28 cellular contexts compared by ENCODE assay signal in the genomic region with DNA sequence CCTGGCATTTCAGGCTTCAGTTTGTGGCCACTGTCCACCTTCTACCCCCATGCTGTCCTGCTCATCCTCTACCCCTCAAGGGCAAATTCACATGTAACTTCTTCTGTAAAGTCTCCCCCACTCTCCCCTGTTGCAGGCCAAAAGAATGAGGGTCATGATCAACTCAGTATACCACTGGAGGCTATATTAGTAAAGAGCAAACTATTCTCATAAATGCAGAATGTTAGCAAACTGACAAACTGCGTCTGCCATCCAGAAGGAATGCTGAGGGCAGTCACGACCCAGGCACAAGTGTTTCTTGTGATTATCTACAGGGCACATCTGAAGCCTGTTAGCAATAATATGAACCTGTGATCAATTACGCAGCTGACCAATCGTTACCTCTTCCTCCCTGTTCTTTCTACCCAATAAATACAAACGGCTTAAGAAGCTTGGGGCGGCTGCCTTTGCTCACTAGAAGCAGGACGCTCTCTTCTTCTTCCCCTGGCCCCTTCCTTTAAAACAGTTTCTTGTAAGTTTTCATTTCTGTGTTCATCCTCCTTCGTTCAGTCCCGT.
"Had no signal": no experiment of that assay in that cellular context is flagged by ENCODE, and none has a peak within 500 bp of the region (broad histone marks: within the 10 kb centered on the region; RNA-seq: fewer than 3 reads in every experiment).

No MANE protein-coding gene starts in this region.

- H3K9me3 ChIP-seq: ascending aorta, gastrocnemius medialis, ovary, tibial artery had no signal

- H3K27me3 Mint-ChIP-seq: activated CD8-positive, alpha-beta T cell treated with anti-CD3 and anti-CD28 coated beads for 36 hours; activated naive CD4-positive, alpha-beta T cell treated with anti-CD3 and anti-CD28 coated beads, Interleukin-2, amount 50 U/mL, for 24 hours had no signal

- H3K36me3 ChIP-seq: ovary had no signal

- ATAC-seq: activated CD8-positive, alpha-beta memory T cell treated with anti-CD3 and anti-CD28 coated beads, Interleukin-2, amount 10 ng/mL, durations not matched to agents 7 days and 5 days; activated CD8-positive, alpha-beta T cell treated with anti-CD3 and anti-CD28 coated beads for 36 hours; gastrocnemius medialis; left ventricle myocardium superior; natural killer cell; right cardiac atrium; stimulated activated effector memory CD8-positive, alpha-beta T cell treated with anti-CD3 and anti-CD28 coated beads, Interleukin-12 subunit alpha, Interleukin-12 subunit beta, amount 100 ng/mL, for 72 hours; stimulated activated naive CD8-positive, alpha-beta T cell treated with anti-CD3 and anti-CD28 coated beads, Interleukin-15, amount 100 ng/mL, for 72 hours had no signal

- H3K36me3 Mint-ChIP-seq: activated CD8-positive, alpha-beta memory T cell treated with anti-CD3 and anti-CD28 coated beads, Interleukin-2, amount 10 ng/mL, durations not matched to agents 7 days and 5 days; activated naive CD4-positive, alpha-beta T cell treated with anti-CD3 and anti-CD28 coated beads, Interleukin-2, amount 50 U/mL, for 24 hours; natural killer cell; stimulated activated effector memory CD8-positive, alpha-beta T cell treated with anti-CD3 and anti-CD28 coated beads, Interleukin-12 subunit alpha, Interleukin-12 subunit beta, amount 100 ng/mL, for 72 hours had no signal

- H3K27me3 ChIP-seq: ascending aorta, brain microvascular endothelial cell, gastrocnemius medialis, ovary, tibial artery had no signal

- H3K27ac Mint-ChIP-seq: activated CD4-positive, alpha-beta T cell treated with anti-CD3 and anti-CD28 coated beads, Interleukin-2, amount 10 ng/mL, durations not matched to agents 7 days and 5 days; activated CD8-positive, alpha-beta memory T cell treated with anti-CD3 and anti-CD28 coated beads, Interleukin-2, amount 10 ng/mL, durations not matched to agents 7 days and 5 days; activated CD8-positive, alpha-beta T cell treated with anti-CD3 and anti-CD28 coated beads for 36 hours; activated naive CD4-positive, alpha-beta T cell treated with anti-CD3 and anti-CD28 coated beads, Interleukin-2, amount 50 U/mL, for 24 hours; natural killer cell; stimulated activated effector memory CD8-positive, alpha-beta T cell treated with anti-CD3 and anti-CD28 coated beads, Interleukin-12 subunit alpha, Interleukin-12 subunit beta, amount 100 ng/mL, for 72 hours; T-helper 2 cell treated with Interferon-gamma antibody and Interleukin-4, amounts not matched to agents 5 μg/mL and 100 μg/mL, for 36 hours had no signal

- H3K4me3 Mint-ChIP-seq: activated CD4-positive, alpha-beta T cell treated with anti-CD3 and anti-CD28 coated beads, Interleukin-2, amount 10 ng/mL, durations not matched to agents 7 days and 5 days; activated CD8-positive, alpha-beta memory T cell treated with anti-CD3 and anti-CD28 coated beads, Interleukin-2, amount 10 ng/mL, durations not matched to agents 7 days and 5 days; activated CD8-positive, alpha-beta T cell treated with anti-CD3 and anti-CD28 coated beads for 36 hours; activated naive CD4-positive, alpha-beta T cell treated with anti-CD3 and anti-CD28 coated beads, Interleukin-2, amount 50 U/mL, for 24 hours; natural killer cell; stimulated activated effector memory CD8-positive, alpha-beta T cell treated with anti-CD3 and anti-CD28 coated beads, Interleukin-12 subunit alpha, Interleukin-12 subunit beta, amount 100 ng/mL, for 72 hours; stimulated activated naive CD8-positive, alpha-beta T cell treated with anti-CD3 and anti-CD28 coated beads, Interleukin-15, amount 100 ng/mL, for 72 hours; T-helper 2 cell treated with Interferon-gamma antibody and Interleukin-4, amounts not matched to agents 5 μg/mL and 100 μg/mL, for 36 hours had no signal

- H3K9me3 Mint-ChIP-seq: activated CD4-positive, alpha-beta T cell treated with anti-CD3 and anti-CD28 coated beads, Interleukin-2, amount 10 ng/mL, durations not matched to agents 7 days and 5 days; activated CD8-positive, alpha-beta T cell treated with anti-CD3 and anti-CD28 coated beads for 36 hours; activated naive CD4-positive, alpha-beta T cell treated with anti-CD3 and anti-CD28 coated beads, Interleukin-2, amount 50 U/mL, for 24 hours; natural killer cell; stimulated activated effector memory CD8-positive, alpha-beta T cell treated with anti-CD3 and anti-CD28 coated beads, Interleukin-12 subunit alpha, Interleukin-12 subunit beta, amount 100 ng/mL, for 72 hours; stimulated activated naive CD8-positive, alpha-beta T cell treated with anti-CD3 and anti-CD28 coated beads, Interleukin-15, amount 100 ng/mL, for 72 hours; T-helper 2 cell treated with Interferon-gamma antibody and Interleukin-4, amounts not matched to agents 5 μg/mL and 100 μg/mL, for 36 hours had no signal

- H3K27ac ChIP-seq: ascending aorta, brain microvascular endothelial cell, gastrocnemius medialis, ovary, tibial artery, VCaP had no signal

- H3K4me1 ChIP-seq: ascending aorta, gastrocnemius medialis had no signal

- H3K4me3 ChIP-seq: ascending aorta, gastrocnemius medialis, ovary, tibial artery had no signal

- DNase-seq: activated CD4-positive, alpha-beta T cell treated with anti-CD3 and anti-CD28 coated beads, Interleukin-2, amount 10 ng/mL, durations not matched to agents 7 days and 5 days; activated CD4-positive, CD25-positive, alpha-beta regulatory T cell treated with anti-CD3 and anti-CD28 coated beads, Interleukin-2, amount 50 U/mL, for 72 hours; activated CD8-positive, alpha-beta memory T cell treated with anti-CD3 and anti-CD28 coated beads, Interleukin-2, amount 10 ng/mL, durations not matched to agents 7 days and 5 days; activated CD8-positive, alpha-beta T cell treated with anti-CD3 and anti-CD28 coated beads for 36 hours; activated gamma-delta T cell; activated T-cell treated with anti-CD3 and anti-CD28 coated beads for 4 hours; brain microvascular endothelial cell; central memory CD4-positive, alpha-beta T cell; dermis blood vessel endothelial cell; effector CD8-positive, alpha-beta T cell; erythroblast; gastrocnemius medialis; head of caudate nucleus; hypothalamus; left ventricle myocardium superior; mammary epithelial cell; midbrain; natural killer cell; ovary; right cardiac atrium; stimulated activated CD4-positive, alpha-beta T cell treated with anti-CD3 and anti-CD28 coated beads, Interleukin-2, amount 100 ng/mL, for 24 hours; stimulated activated naive CD8-positive, alpha-beta T cell treated with anti-CD3 and anti-CD28 coated beads, Interleukin-15, amount 100 ng/mL, for 72 hours; tibial artery had no signal

- H3K4me1 Mint-ChIP-seq: activated CD8-positive, alpha-beta memory T cell treated with anti-CD3 and anti-CD28 coated beads, Interleukin-2, amount 10 ng/mL, durations not matched to agents 7 days and 5 days; natural killer cell; stimulated activated effector memory CD8-positive, alpha-beta T cell treated with anti-CD3 and anti-CD28 coated beads, Interleukin-12 subunit alpha, Interleukin-12 subunit beta, amount 100 ng/mL, for 72 hours had no signal
